In the genomic region with DNA sequence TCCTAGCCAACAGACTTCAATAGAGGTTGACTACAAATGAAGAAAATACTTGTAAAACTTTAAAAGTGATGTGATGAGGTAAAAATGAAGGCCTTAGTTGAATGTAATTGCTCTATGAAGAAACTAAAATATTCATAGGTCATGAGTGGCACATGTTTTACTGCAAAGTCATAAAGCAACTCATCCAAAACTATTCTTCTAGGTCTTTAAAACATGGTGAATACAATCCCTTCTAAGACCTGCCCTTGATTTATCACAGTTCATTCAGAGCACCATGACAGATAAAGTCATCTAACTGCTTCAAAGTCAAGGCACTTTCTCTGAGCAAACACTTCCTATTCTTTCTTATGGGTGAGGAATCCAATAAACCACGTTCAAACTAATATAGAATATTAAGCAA, we compare ENCODE assay signal across 16 cellular contexts.
"Had no signal": no experiment of that assay in that cellular context is flagged by ENCODE, and none has a peak within 500 bp of the region (broad histone marks: within the 10 kb centered on the region; RNA-seq: fewer than 3 reads in every experiment).

No MANE protein-coding gene starts in this region.

- H3K4me1 Mint-ChIP-seq: activated CD4-positive, alpha-beta memory T cell treated with anti-CD3 and anti-CD28 coated beads, Interleukin-2, amount 10 ng/mL, durations not matched to agents 7 days and 5 days; activated CD8-positive, alpha-beta memory T cell treated with anti-CD3 and anti-CD28 coated beads, Interleukin-2, amount 10 ng/mL, durations not matched to agents 7 days and 5 days; activated naive CD8-positive, alpha-beta T cell treated with anti-CD3 and anti-CD28 coated beads for 36 hours; brain; naive thymus-derived CD4-positive, alpha-beta T cell had no signal

- DNase-seq: activated CD4-positive, alpha-beta memory T cell treated with anti-CD3 and anti-CD28 coated beads, Interleukin-2, amount 10 ng/mL, durations not matched to agents 7 days and 5 days; activated CD4-positive, alpha-beta T cell treated with anti-CD3 and anti-CD28 coated beads for 4 hours; activated CD8-positive, alpha-beta memory T cell treated with anti-CD3 and anti-CD28 coated beads, Interleukin-2, amount 10 ng/mL, durations not matched to agents 7 days and 5 days; activated naive CD8-positive, alpha-beta T cell treated with anti-CD3 and anti-CD28 coated beads for 36 hours; caudate nucleus; dorsolateral prefrontal cortex; left cardiac atrium; mesenchymal stem cell; mucosa of descending colon; naive thymus-derived CD4-positive, alpha-beta T cell; stomach; T-helper 2 cell; trophoblast cell had no signal

- H3K9me3 Mint-ChIP-seq: brain, neural progenitor cell had no signal

- H3K36me3 Mint-ChIP-seq: activated CD8-positive, alpha-beta memory T cell treated with anti-CD3 and anti-CD28 coated beads, Interleukin-2, amount 10 ng/mL, durations not matched to agents 7 days and 5 days; activated naive CD8-positive, alpha-beta T cell treated with anti-CD3 and anti-CD28 coated beads for 36 hours; brain; neural progenitor cell had no signal

- H3K4me3 ChIP-seq: dorsolateral prefrontal cortex, mucosa of descending colon, neural progenitor cell, stomach had no signal

- H3K4me3 Mint-ChIP-seq: activated CD4-positive, alpha-beta memory T cell treated with anti-CD3 and anti-CD28 coated beads, Interleukin-2, amount 10 ng/mL, durations not matched to agents 7 days and 5 days; activated CD8-positive, alpha-beta memory T cell treated with anti-CD3 and anti-CD28 coated beads, Interleukin-2, amount 10 ng/mL, durations not matched to agents 7 days and 5 days; activated naive CD8-positive, alpha-beta T cell treated with anti-CD3 and anti-CD28 coated beads for 36 hours; brain; naive thymus-derived CD4-positive, alpha-beta T cell; neural progenitor cell had no signal

- H3K27me3 Mint-ChIP-seq: activated CD4-positive, alpha-beta memory T cell treated with anti-CD3 and anti-CD28 coated beads, Interleukin-2, amount 10 ng/mL, durations not matched to agents 7 days and 5 days; activated CD8-positive, alpha-beta memory T cell treated with anti-CD3 and anti-CD28 coated beads, Interleukin-2, amount 10 ng/mL, durations not matched to agents 7 days and 5 days; activated naive CD8-positive, alpha-beta T cell treated with anti-CD3 and anti-CD28 coated beads for 36 hours; brain; progenitor cell of endocrine pancreas had no signal

- H3K27ac Mint-ChIP-seq: activated CD4-positive, alpha-beta memory T cell treated with anti-CD3 and anti-CD28 coated beads, Interleukin-2, amount 10 ng/mL, durations not matched to agents 7 days and 5 days; activated CD8-positive, alpha-beta memory T cell treated with anti-CD3 and anti-CD28 coated beads, Interleukin-2, amount 10 ng/mL, durations not matched to agents 7 days and 5 days; activated naive CD8-positive, alpha-beta T cell treated with anti-CD3 and anti-CD28 coated beads for 36 hours; brain; naive thymus-derived CD4-positive, alpha-beta T cell; neural progenitor cell; progenitor cell of endocrine pancreas had no signal
